ENCODE assay signal across 1 cellular context in genomic region chr21:44757731-44758130, GRCh38.
TF ChIP-seq lines count a peak whose summit lies in the region.

No MANE protein-coding gene starts in this region.

TF ChIP-seq in H1, 55 proteins besides CTCF, POLR2A, EP300 and RAD21:
- no peak for TF ChIP-seq PHF8 (conservative IDR thresholded peaks at IDR 0.05; ENCODE audit: low read depth, low read length)
- TF ChIP-seq EGR1 (IDR thresholded peaks at IDR 0.05; ENCODE audit: borderline replicate concordance, low read depth, low read length) = no peak
- no peak for TF ChIP-seq SP2 (IDR thresholded peaks at IDR 0.05; ENCODE audit: low read length)
- TF ChIP-seq SAP30 (IDR thresholded peaks at IDR 0.05; ENCODE audit: insufficient read depth, insufficient replicate concordance, low read length) = no peak
- TF ChIP-seq RFX5 (IDR thresholded peaks at IDR 0.05; ENCODE audit: borderline replicate concordance, low read depth, low read length) = no peak
- TF ChIP-seq YY1 (IDR thresholded peaks at IDR 0.05; ENCODE audit: low read depth, low read length) = no peak
- TF ChIP-seq SIN3A (conservative IDR thresholded peaks at IDR 0.05 in 1 of 2, IDR thresholded peaks at IDR 0.05 in 1 of 2; ENCODE audit: low read depth in 1 of 2, low read length in 2 of 2) = no peak
- no peak for TF ChIP-seq USF2 (IDR thresholded peaks at IDR 0.05; ENCODE audit: low read length)
- no peak for TF ChIP-seq SIRT6 (IDR thresholded peaks at IDR 0.05; ENCODE audit: low read length)
- no peak for TF ChIP-seq ASH2L (IDR thresholded peaks at IDR 0.05; ENCODE audit: low read length)
- no peak for TF ChIP-seq EZH2 (IDR thresholded peaks at IDR 0.05; ENCODE audit: low read depth, low read length, severe bottlenecking)
- no peak for TF ChIP-seq MAFK (IDR thresholded peaks at IDR 0.05; ENCODE audit: low read depth, low read length)
- TF ChIP-seq POU5F1 (IDR thresholded peaks at IDR 0.05; ENCODE audit: low read depth, low read length) = no peak
- TF ChIP-seq MAX (IDR thresholded peaks at IDR 0.05) = no peak
- TF ChIP-seq JUND (IDR thresholded peaks at IDR 0.05; ENCODE audit: low read length) = no peak
- no peak for TF ChIP-seq NANOG (IDR thresholded peaks at IDR 0.05; ENCODE audit: insufficient read depth, low read depth, low read length, poor library complexity, severe bottlenecking)
- TF ChIP-seq TAF1 (IDR thresholded peaks at IDR 0.05; ENCODE audit: low read depth, low read length) = no peak
- no peak for TF ChIP-seq TBP (IDR thresholded peaks at IDR 0.05; ENCODE audit: low read depth, low read length)
